Comparison of ENCODE assay signal across 20 cellular contexts in the genomic region with DNA sequence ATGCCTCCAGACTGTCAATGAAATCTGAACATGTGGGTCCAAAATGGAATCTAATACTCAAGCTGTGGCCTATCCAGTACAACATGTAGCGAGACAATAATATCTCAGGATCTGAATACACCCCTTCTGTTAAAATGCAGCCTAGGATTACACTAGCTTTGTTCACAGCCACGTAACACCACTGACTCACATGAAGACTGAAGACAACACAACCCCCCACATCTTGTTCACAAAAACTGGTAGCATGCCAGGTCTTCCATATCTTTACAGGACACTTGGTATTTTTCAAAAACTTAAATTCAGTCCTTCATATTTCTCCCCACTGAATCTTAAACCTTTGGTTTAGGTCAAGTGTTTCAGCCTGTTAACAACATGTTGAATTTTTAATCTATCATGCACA.
A peak's percentile ranks its signal among the peaks of the same experiment; 100 is the strongest.
DNase-seq lines count a peak whose midpoint lies in the region; ATAC-seq, FAIRE-seq and TF ChIP-seq lines count a peak whose summit lies in the region.
"Had no signal": no experiment of that assay in that cellular context is flagged by ENCODE, and none has a peak within 500 bp of the region (broad histone marks: within the 10 kb centered on the region; RNA-seq: fewer than 3 reads in every experiment).

No MANE protein-coding gene starts in this region.

- TF ChIP-seq CTCF in MCF 10A (IDR thresholded peaks at IDR 0.05; ENCODE audit: unreplicated experiment) (no peak), breast epithelium (IDR thresholded peaks at IDR 0.05) (no peak), astrocyte (IDR thresholded peaks at IDR 0.05; ENCODE audit: insufficient read depth, low read depth, low read length) (no peak)

- no peak for ATAC-seq in HG03139 (IDR thresholded peaks at IDR 0.05; ENCODE audit: unreplicated experiment)
- ATAC-seq: activated T-cell treated with anti-CD3 and anti-CD28 coated beads, Interleukin-2, amount 50 U/mL, for 72 hours; T-helper 17 cell had no signal

- intact Hi-C loops in MCF 10A (cut with micrococcal nuclease), result no loop called here
- intact Hi-C loops in breast epithelium (cut with DNase I; ENCODE audit: low total_unique reads), result loop anchor here (2.0 kb wide), 1 partner anchor 61 kb away; no protein-coding TSS in a partner anchor

- peak overlapping the region; percentile 23 for H2AFZ ChIP-seq in astrocyte (ENCODE audit: low read depth, low read length)
- H2AFZ ChIP-seq: neural progenitor cell had no signal

- H3K36me3 ChIP-seq in breast epithelium, result no peaks in the 10 kb centered on the region
- no peaks in the 10 kb centered on the region for H3K36me3 ChIP-seq in astrocyte (ENCODE audit: insufficient read depth, low read length)
- H3K36me3 ChIP-seq: neural progenitor cell had no signal

- CTCF ChIA-PET in MCF 10A (lab: Yijun Ruan, JAX), result interaction anchor here (0.7 kb wide), 1 partner anchor 39 kb away, joined by 3 read pairs; no protein-coding TSS in a partner anchor

- DNase-seq in MCF 10A (ENCODE audit: unreplicated experiment), result peak; percentile 50
- no peak for DNase-seq in breast epithelium (ENCODE audit: low spot score in 2 of 2)
- DNase-seq in astrocyte (ENCODE audit: low read depth), result peak; percentile 83
- peak; percentile 45 for DNase-seq in fibroblast of the conjunctiva (ENCODE audit: low read depth)
- DNase-seq in HT-29 (ENCODE audit: low spot score), result no peak
- DNase-seq in DMS79 treated with DMSO at 0.1 percent for 48 hours (lab: John Stamatoyannopoulos, UW), result no peak
- no peak for DNase-seq in NCI-H2081 treated with DMSO at 0.1 percent for 48 hours (lab: John Stamatoyannopoulos, UW)
- DNase-seq: activated B cell treated with CpG ODN at 0.5 μM for 24 hours; activated naive CD8-positive, alpha-beta T cell treated with anti-CD3 and anti-CD28 coated beads, Interleukin-2, amount 10 ng/mL, durations not matched to agents 7 days and 5 days; activated T-cell treated with anti-CD3 and anti-CD28 coated beads, Interleukin-2, amount 50 U/mL, for 72 hours; effector CD8-positive, alpha-beta T cell; foreskin melanocyte; NCI-H1694 treated with DMSO at 0.1 percent for 48 hours; SHP77 treated with DMSO at 0.1 percent for 48 hours; stimulated activated CD4-positive, alpha-beta T cell treated with anti-CD3 and anti-CD28 coated beads, Interleukin-12 subunit alpha, Interleukin-12 subunit beta, amount 100 ng/mL, for 4 hours; T-helper 17 cell had no signal

- peak; percentile 91 for FAIRE-seq in astrocyte (lab: Jason Lieb, UNC)

- H3K4me1 ChIP-seq in breast epithelium (no peaks in the 10 kb centered on the region), astrocyte (ENCODE audit: insufficient read depth, low read length) (peaks cover 55% of the 10 kb centered on the region)

- no peaks in the 10 kb centered on the region for H3K36me3 Mint-ChIP-seq in MCF 10A (ENCODE audit: insufficient read depth, unreplicated experiment)
- H3K36me3 Mint-ChIP-seq in astrocyte (ENCODE audit: low read depth, unreplicated experiment), result no peaks in the 10 kb centered on the region
- H3K36me3 Mint-ChIP-seq: activated naive CD8-positive, alpha-beta T cell treated with anti-CD3 and anti-CD28 coated beads, Interleukin-2, amount 10 ng/mL, durations not matched to agents 7 days and 5 days; IgD-negative memory B cell; neural progenitor cell had no signal

- H3K27ac Mint-ChIP-seq in MCF 10A (ENCODE audit: low read depth, unreplicated experiment), result no peak overlapping the region
- H3K27ac Mint-ChIP-seq in astrocyte (ENCODE audit: unreplicated experiment), result no peak overlapping the region
- H3K27ac Mint-ChIP-seq: activated B cell treated with CpG ODN at 0.5 μM for 24 hours; activated naive CD8-positive, alpha-beta T cell treated with anti-CD3 and anti-CD28 coated beads, Interleukin-2, amount 10 ng/mL, durations not matched to agents 7 days and 5 days; activated T-cell treated with anti-CD3 and anti-CD28 coated beads, Interleukin-2, amount 50 U/mL, for 72 hours; IgD-negative memory B cell; neural progenitor cell; T-helper 17 cell had no signal

- H4K20me1 ChIP-seq in astrocyte (ENCODE audit: insufficient read depth, low read length), result no peaks in the 10 kb centered on the region
- H4K20me1 ChIP-seq: BLaER1 treated with 17β-estradiol and CSF1 and Interleukin-3, amounts not matched to agents 10 nM and 100 nM had no signal

- H3K9ac ChIP-seq in astrocyte (ENCODE audit: low read length), result peak overlapping the region; percentile 17
- H3K9ac ChIP-seq: BLaER1 treated with 17β-estradiol and CSF1 and Interleukin-3, amounts not matched to agents 10 nM and 100 nM; neural progenitor cell had no signal

- H3K27me3 Mint-ChIP-seq in MCF 10A (ENCODE audit: insufficient read depth, unreplicated experiment) (no peaks in the 10 kb centered on the region), astrocyte (ENCODE audit: low read depth, unreplicated experiment) (no peaks in the 10 kb centered on the region)
- H3K27me3 Mint-ChIP-seq: activated B cell treated with CpG ODN at 0.5 μM for 24 hours, T-helper 17 cell had no signal

- H3K27ac ChIP-seq in breast epithelium (no peak overlapping the region), astrocyte (ENCODE audit: low read depth, low read length) (peak overlapping the region; percentile 56)
- H3K27ac ChIP-seq: BLaER1 treated with 17β-estradiol and CSF1 and Interleukin-3, amounts not matched to agents 10 nM and 100 nM; neural progenitor cell had no signal

- no peaks in the 10 kb centered on the region for H3K79me2 ChIP-seq in astrocyte (ENCODE audit: insufficient read depth, low read length)

- H3K9me3 Mint-ChIP-seq in MCF 10A (ENCODE audit: unreplicated experiment), result no peaks in the 10 kb centered on the region
- H3K9me3 Mint-ChIP-seq in astrocyte (ENCODE audit: unreplicated experiment), result no peaks in the 10 kb centered on the region
- H3K9me3 Mint-ChIP-seq: activated B cell treated with CpG ODN at 0.5 μM for 24 hours; activated T-cell treated with anti-CD3 and anti-CD28 coated beads, Interleukin-2, amount 50 U/mL, for 72 hours; IgD-negative memory B cell; neural progenitor cell had no signal

- BruUV-seq in MCF 10A (replicated peaks; lab: Mats Ljungman, UMichigan), result no TSS peak

- H3K4me3 Mint-ChIP-seq in MCF 10A (ENCODE audit: unreplicated experiment), result no peak overlapping the region
- no peak overlapping the region for H3K4me3 Mint-ChIP-seq in astrocyte (ENCODE audit: unreplicated experiment)
- H3K4me3 Mint-ChIP-seq: activated B cell treated with CpG ODN at 0.5 μM for 24 hours; activated naive CD8-positive, alpha-beta T cell treated with anti-CD3 and anti-CD28 coated beads, Interleukin-2, amount 10 ng/mL, durations not matched to agents 7 days and 5 days; activated T-cell treated with anti-CD3 and anti-CD28 coated beads, Interleukin-2, amount 50 U/mL, for 72 hours; IgD-negative memory B cell; neural progenitor cell; T-helper 17 cell had no signal

- H3K4me2 ChIP-seq in astrocyte (ENCODE audit: low read length), result peak overlapping the region; percentile 16
- H3K4me2 ChIP-seq: neural progenitor cell had no signal

- no peak for TF ChIP-seq POLR2A in breast epithelium (IDR thresholded peaks at IDR 0.05)

- H3K9me3 ChIP-seq in breast epithelium, result no peaks in the 10 kb centered on the region
- no peaks in the 10 kb centered on the region for H3K9me3 ChIP-seq in astrocyte (ENCODE audit: insufficient read depth, low read depth, low read length)

- H3K4me1 Mint-ChIP-seq in MCF 10A (ENCODE audit: insufficient read depth, unreplicated experiment), result peaks cover 20% of the 10 kb centered on the region
- H3K4me1 Mint-ChIP-seq in astrocyte (ENCODE audit: low read depth, unreplicated experiment), result peaks cover 64% of the 10 kb centered on the region
- H3K4me1 Mint-ChIP-seq: T-helper 17 cell had no signal

- H3K27me3 ChIP-seq in breast epithelium (no peaks in the 10 kb centered on the region), astrocyte (ENCODE audit: insufficient read depth, low read length) (no peaks in the 10 kb centered on the region)
- H3K27me3 ChIP-seq: BLaER1 treated with 17β-estradiol and CSF1 and Interleukin-3, amounts not matched to agents 10 nM and 100 nM; neural progenitor cell had no signal

- no peak overlapping the region for H3K4me3 ChIP-seq in breast epithelium
- H3K4me3 ChIP-seq in astrocyte (ENCODE audit: insufficient read depth, low read depth, low read length), result no peak overlapping the region
- H3K4me3 ChIP-seq: BLaER1 treated with 17β-estradiol and CSF1 and Interleukin-3, amounts not matched to agents 10 nM and 100 nM; neural progenitor cell had no signal

- POLR2A ChIA-PET in MCF 10A (lab: Yijun Ruan, JAX), result no interaction called here

Comparison
In these comparisons a context has a peak if more than half of its experiments do, and no peak if none do; other contexts are left out.
1. DNase-seq: peak in MCF 10A (single experiment), astrocyte (single experiment) and fibroblast of the conjunctiva (single experiment); none in breast epithelium (0 of 2), HT-29 (single experiment), DMS79 treated with DMSO at 0.1 percent for 48 hours (single experiment) and NCI-H2081 treated with DMSO at 0.1 percent for 48 hours (single experiment).